Comparison of ENCODE assay signal across 9 cellular contexts in the genomic region with DNA sequence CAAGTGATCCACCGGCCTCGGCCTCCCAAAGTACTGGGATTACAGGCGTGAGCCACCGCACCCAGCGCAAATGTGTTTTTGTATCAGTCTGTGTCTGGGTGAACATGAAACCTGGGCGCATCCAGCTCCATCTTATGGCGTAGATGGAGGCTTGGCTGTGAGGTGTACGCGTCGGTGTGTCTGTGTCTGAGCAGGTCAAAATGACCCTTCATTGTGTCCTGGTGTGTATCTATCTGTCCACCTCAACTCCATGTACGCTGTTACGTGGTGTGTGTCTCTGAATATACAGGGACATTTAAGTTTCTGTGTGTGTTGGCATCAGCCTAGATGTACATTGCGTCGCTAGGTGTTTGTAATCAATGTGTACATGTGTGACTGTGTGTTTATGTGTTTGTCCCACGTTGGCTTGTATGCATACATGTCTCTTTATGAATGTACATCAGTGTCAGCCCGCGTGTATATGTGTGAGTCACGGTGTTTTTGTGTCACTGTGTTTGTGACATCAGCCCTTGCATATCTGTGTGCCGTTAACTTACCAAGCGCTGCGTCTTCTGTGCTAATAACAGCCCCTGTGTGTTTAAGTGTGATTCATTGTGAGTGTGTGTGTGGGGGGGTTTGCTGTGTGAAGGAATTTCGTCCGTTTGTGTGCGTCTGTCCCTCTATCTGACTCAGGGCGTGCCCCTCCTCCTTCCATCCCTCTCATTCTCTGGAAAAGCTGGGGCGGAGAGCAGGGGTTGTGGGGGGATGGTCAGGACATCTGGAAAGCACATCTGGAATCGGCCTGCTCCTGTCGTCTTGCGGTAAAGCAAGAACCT. TPM values are rescaled to one million over a fixed set of nuclear protein-coding genes. Genes with fewer than 3 reads are reported as not detected.
DNase-seq lines count a peak whose midpoint lies in the region; ATAC-seq and TF ChIP-seq lines count a peak whose summit lies in the region.
"Had no signal": no experiment of that assay in that cellular context is flagged by ENCODE, and none has a peak within 500 bp of the region (broad histone marks: within the 10 kb centered on the region; RNA-seq: fewer than 3 reads in every experiment).

No MANE protein-coding gene starts in this region.

- H3K27ac ChIP-seq in endodermal cell (ENCODE audit: low read depth, low read length) (no peak overlapping the region), mucosa of rectum (ENCODE audit: low read depth in 2 of 2, low read length in 2 of 2) (peak overlapping the region; percentile 65 to 71)
- H3K27ac ChIP-seq: SK-N-MC had no signal

- no peak for TF ChIP-seq CTCF in endodermal cell (conservative IDR thresholded peaks at IDR 0.05)

- peak; percentile 84 for ATAC-seq in stimulated activated naive CD8-positive, alpha-beta T cell treated with anti-CD3 and anti-CD28 coated beads, Interleukin-15, Interleukin-2, amounts not matched to agents 100 U/mL and 50 U/mL, for 24 hours
- no peak for ATAC-seq in HG03571 (IDR thresholded peaks at IDR 0.05; ENCODE audit: unreplicated experiment)
- ATAC-seq in GM19463 (IDR thresholded peaks at IDR 0.05; ENCODE audit: unreplicated experiment) = no peak

- H3K4me1 ChIP-seq in endodermal cell (ENCODE audit: control insufficient read depth, insufficient read depth, low read length) (no peaks in the 10 kb centered on the region), mucosa of rectum (ENCODE audit: control insufficient read depth in 2 of 2, insufficient read depth in 2 of 2, low read length in 2 of 2) (peaks cover 17% of the 10 kb centered on the region in 2 donors)

- H3K36me3 ChIP-seq in endodermal cell (ENCODE audit: control insufficient read depth, insufficient read depth, low read length) (no peaks in the 10 kb centered on the region), mucosa of rectum (ENCODE audit: control insufficient read depth in 2 of 2, insufficient read depth in 2 of 2, low read length in 2 of 2) (peaks cover 0 to 2% of the 10 kb centered on the region in 2 donors)

- no peaks in the 10 kb centered on the region for H3K9me3 Mint-ChIP-seq in endodermal cell

- DNase-seq in HK-2 (ENCODE audit: unreplicated experiment) (peak; percentile 93), endodermal cell (no peak), NCI-H82 treated with DMSO at 0.1 percent for 48 hours (lab: John Stamatoyannopoulos, UW; ENCODE audit: unreplicated experiment) (no peak)
- peak; percentile 72 for DNase-seq in activated CD4-positive, alpha-beta T cell treated with anti-CD3 and anti-CD28 coated beads for 48 hours
- DNase-seq in stimulated activated naive CD8-positive, alpha-beta T cell treated with anti-CD3 and anti-CD28 coated beads, Interleukin-15, Interleukin-2, amounts not matched to agents 100 U/mL and 50 U/mL, for 24 hours = peak; percentile 60

- H3K4me1 Mint-ChIP-seq in endodermal cell = peaks cover 15% of the 10 kb centered on the region

- H3K9me3 ChIP-seq in endodermal cell (ENCODE audit: control insufficient read depth, low read length) (no peaks in the 10 kb centered on the region), mucosa of rectum (ENCODE audit: control insufficient read depth in 2 of 2, low read length in 2 of 2) (no peaks in the 10 kb centered on the region)

- H3K36me3 Mint-ChIP-seq in endodermal cell (ENCODE audit: low read depth) = peaks cover 7% of the 10 kb centered on the region

- H3K27ac Mint-ChIP-seq in endodermal cell = peak overlapping the region; percentile 49

- H3K4me3 ChIP-seq in endodermal cell (ENCODE audit: low read length) = peak overlapping the region; percentile 48
- H3K4me3 ChIP-seq in mucosa of rectum (ENCODE audit: low read length in 2 of 2) = peak overlapping the region; percentile 74 to 75
- H3K4me3 ChIP-seq: SK-N-MC had no signal

- peaks cover 16% of the 10 kb centered on the region for H3K27me3 Mint-ChIP-seq in endodermal cell (ENCODE audit: insufficient read depth)

- H3K4me3 Mint-ChIP-seq in endodermal cell = peak overlapping the region; percentile 56

- H3K27me3 ChIP-seq in endodermal cell (ENCODE audit: control insufficient read depth, insufficient read depth, low read length, poor library complexity, severe bottlenecking) = no peaks in the 10 kb centered on the region
- H3K27me3 ChIP-seq in mucosa of rectum (ENCODE audit: control insufficient read depth in 2 of 2, insufficient read depth in 2 of 2, low read length in 2 of 2) = peaks cover 2% of the 10 kb centered on the region in 2 donors

- 76 to 89% methylated on average over 18 to 27 of the region's 29 CpGs for WGBS in endodermal cell (ENCODE audit: insufficient coverage in 1 of 2, insufficient read length in 1 of 2), 2 experiments

- H3K9ac ChIP-seq in endodermal cell (ENCODE audit: extremely low read depth, low read length, poor library complexity, severe bottlenecking) = no peak overlapping the region
- H3K9ac ChIP-seq in mucosa of rectum (ENCODE audit: low read depth in 1 of 2, low read length in 2 of 2) = peak overlapping the region in 1 of 2 donors; percentile 66

RNA-seq across cellular contexts. Expression of gene AXL, which starts 6.4 kb away (rescaled TPM):
- 10 to 100 TPM; 10.9 to 14.1 TPM for total RNA-seq in endodermal cell
- polyA plus RNA-seq in endodermal cell (2013, experiment 1 of 2) = 21.5 TPM
- polyA plus RNA-seq in endodermal cell (2013, experiment 2 of 2) = 21.1 TPM

RNA-seq across cellular contexts. Expression of gene CYP2S1, which starts 32.4 kb away (rescaled TPM):
- total RNA-seq in endodermal cell = 10 to 100 TPM in 1 of 2 donors, 1 to 10 TPM in 1; 8.6 to 26.7 TPM
- 13.3 TPM for polyA plus RNA-seq in endodermal cell (2013, experiment 1 of 2)
- polyA plus RNA-seq in endodermal cell (2013, experiment 2 of 2) = 5.1 TPM

RNA-seq across cellular contexts. Expression of gene HNRNPUL1, which starts 38.7 kb away (rescaled TPM):
- total RNA-seq in endodermal cell = 100 to 1,000 TPM; 211 to 225 TPM
- 216 TPM for polyA plus RNA-seq in endodermal cell (2013, experiment 1 of 2)
- polyA plus RNA-seq in endodermal cell (2013, experiment 2 of 2) = 207 TPM

Comparison
In these comparisons a context has a peak if more than half of its experiments do, and no peak if none do; other contexts are left out.
1. DNase-seq: peak in HK-2 (single experiment), activated CD4-positive, alpha-beta T cell treated with anti-CD3 and anti-CD28 coated beads for 48 hours (single experiment) and stimulated activated naive CD8-positive, alpha-beta T cell treated with anti-CD3 and anti-CD28 coated beads, Interleukin-15, Interleukin-2, amounts not matched to agents 100 U/mL and 50 U/mL, for 24 hours (single experiment); none in endodermal cell (single experiment) and NCI-H82 treated with DMSO at 0.1 percent for 48 hours (single experiment).